Comparison of ENCODE assay signal across 16 cellular contexts in the genomic region with DNA sequence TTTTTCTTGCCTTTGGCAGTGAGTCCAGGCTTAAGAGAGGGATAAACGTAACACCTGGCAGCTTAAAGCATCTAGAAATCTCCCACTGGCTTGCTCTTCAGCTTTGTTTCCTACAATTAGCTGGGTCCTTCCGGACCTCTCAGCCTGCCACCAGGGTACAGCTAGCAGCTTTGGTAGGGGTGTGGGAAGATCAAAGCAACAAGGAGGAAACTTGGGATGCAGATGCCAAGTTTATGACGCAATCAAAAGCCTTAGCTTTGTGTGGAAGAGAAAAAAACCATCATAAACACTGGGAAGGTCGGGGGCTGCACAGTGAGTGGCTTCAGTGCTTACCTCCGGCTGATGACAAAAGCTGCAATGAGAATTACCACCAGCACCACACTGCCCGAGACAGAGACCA.
DNase-seq lines count a peak whose midpoint lies in the region; ATAC-seq and TF ChIP-seq lines count a peak whose summit lies in the region.
"Had no signal": no experiment of that assay in that cellular context is flagged by ENCODE, and none has a peak within 500 bp of the region (broad histone marks: within the 10 kb centered on the region; RNA-seq: fewer than 3 reads in every experiment).

No MANE protein-coding gene starts in this region.

- H3K27me3 Mint-ChIP-seq in H9 (ENCODE audit: low read depth) (no peaks in the 10 kb centered on the region), neural progenitor cell (ENCODE audit: insufficient read depth, low read depth) (peaks cover 3% of the 10 kb centered on the region)
- H3K27me3 Mint-ChIP-seq: T-cell had no signal

- TF ChIP-seq CTCF in H9 (conservative IDR thresholded peaks at IDR 0.05): no peak
- no peak for TF ChIP-seq CTCF in WERI-Rb-1 (IDR thresholded peaks at IDR 0.05; ENCODE audit: low read depth, low read length)
- no peak for TF ChIP-seq CTCF in neural progenitor cell (IDR thresholded peaks at IDR 0.05)

- no peak overlapping the region for H2BK120ac ChIP-seq in H9 (ENCODE audit: low read depth, low read length, poor library complexity, severe bottlenecking)

- H4K8ac ChIP-seq in H9 (replicated peaks; ENCODE audit: insufficient read length, low read depth, low read length): no peak overlapping the region

- H3K18ac ChIP-seq in H9 (ENCODE audit: insufficient read length, low read depth, low read length): no peak overlapping the region

- no peak overlapping the region for H2BK20ac ChIP-seq in H9 (ENCODE audit: low read depth, low read length, poor library complexity, severe bottlenecking)

- H3K4me1 Mint-ChIP-seq in H9: peaks cover 31 to 79% of the 10 kb centered on the region in 2 experiments
- H3K4me1 Mint-ChIP-seq in neural progenitor cell: peaks cover 51% of the 10 kb centered on the region

- H3K23me2 ChIP-seq in H9 (ENCODE audit: insufficient read length, low read depth, low read length, poor library complexity, severe bottlenecking): no peaks in the 10 kb centered on the region

- H3K27ac ChIP-seq in H9 (ENCODE audit: insufficient read length, low read depth, low read length): no peak overlapping the region
- H3K27ac ChIP-seq in WERI-Rb-1: no peak overlapping the region
- peak overlapping the region; percentile 63 for H3K27ac ChIP-seq in neural progenitor cell
- H3K27ac ChIP-seq: HL-60 had no signal

- H2AFZ ChIP-seq in H9 (ENCODE audit: low read length) (no peak overlapping the region), neural progenitor cell (replicated peaks) (no peak overlapping the region)

- DNase-seq in D341Med (ENCODE audit: low spot score) (peak; percentile 38), H9 (no peak), WERI-Rb-1 (peak; percentile 33), neural progenitor cell (ENCODE audit: low spot score) (no peak)
- DNase-seq: DMS 273 treated with DMSO at 0.1 percent for 48 hours, KG1, MG63, NCI-H2029 treated with DMSO at 0.1 percent for 48 hours, NCI-H2227 treated with DMSO at 0.1 percent for 48 hours, NCI-H524 treated with DMSO at 0.1 percent for 48 hours, T-cell had no signal

- H3K27ac Mint-ChIP-seq in H9 (peak overlapping the region; percentile 14 to 95 (median 62); a peak in 4 of 7 replicates), neural progenitor cell (no peak overlapping the region)
- H3K27ac Mint-ChIP-seq: T-cell had no signal

- no peak overlapping the region for H3K56ac ChIP-seq in H9 (ENCODE audit: insufficient read length, low read depth, low read length)

- no peak overlapping the region for H4K5ac ChIP-seq in H9 (ENCODE audit: insufficient read length, low read depth, low read length)

- no peak overlapping the region for H3K4me2 ChIP-seq in H9 (ENCODE audit: insufficient read depth, insufficient read length, low read length)
- peak overlapping the region; percentile 27 for H3K4me2 ChIP-seq in neural progenitor cell

- H3T11ph ChIP-seq in H9 (ENCODE audit: low read length): no peak overlapping the region

- no CpG with 5 or more reads among the region's 6 CpGs for WGBS in H9 (ENCODE audit: extremely low coverage, insufficient read length, low lambda C conversion rate)

- no peaks in the 10 kb centered on the region for H3K9me3 Mint-ChIP-seq in H9
- H3K9me3 Mint-ChIP-seq in neural progenitor cell: no peaks in the 10 kb centered on the region
- H3K9me3 Mint-ChIP-seq: T-cell had no signal

- H3K9ac ChIP-seq in H9 (ENCODE audit: extremely low read depth, insufficient read length, low read length) (no peak overlapping the region), neural progenitor cell (no peak overlapping the region)

- H3K27me3 ChIP-seq in H9 (ENCODE audit: insufficient read depth, low read length) (no peaks in the 10 kb centered on the region), WERI-Rb-1 (ENCODE audit: insufficient read depth, low read depth, severe bottlenecking) (no peaks in the 10 kb centered on the region), neural progenitor cell (no peaks in the 10 kb centered on the region)
- H3K27me3 ChIP-seq: MG63 had no signal

- no peak overlapping the region for H3K14ac ChIP-seq in H9 (ENCODE audit: insufficient read depth, low read length)

- H3K4me3 Mint-ChIP-seq in H9 (no peak overlapping the region), neural progenitor cell (no peak overlapping the region)
- H3K4me3 Mint-ChIP-seq: T-cell had no signal

- H3K36me3 Mint-ChIP-seq in H9 (ENCODE audit: insufficient read depth in 1 of 3, low read depth in 3 of 3): peaks cover 0 to 23% (median 0%) of the 10 kb centered on the region in 3 experiments; a peak in 2 of 7 replicates
- peaks cover 36% of the 10 kb centered on the region for H3K36me3 Mint-ChIP-seq in neural progenitor cell

- H3K4me3 ChIP-seq in WERI-Rb-1 (ENCODE audit: low read depth, low read length) (peak overlapping the region; percentile 5), neural progenitor cell (no peak overlapping the region)
- H3K4me3 ChIP-seq: MG63 had no signal

- H3K79me2 ChIP-seq in H9 (ENCODE audit: insufficient read depth, low read length) (no peaks in the 10 kb centered on the region), neural progenitor cell (ENCODE audit: low read depth) (peaks cover 66% of the 10 kb centered on the region)

- no peak overlapping the region for H2BK5ac ChIP-seq in H9 (ENCODE audit: insufficient read length, low read length)

- H3K4me1 ChIP-seq in H9 (ENCODE audit: insufficient read depth, low read length) (peaks cover 5% of the 10 kb centered on the region; the same call in 1 of the 2 replicates), neural progenitor cell (peaks cover 75% of the 10 kb centered on the region)

- no peak overlapping the region for H2AK5ac ChIP-seq in H9 (ENCODE audit: insufficient read length, low read length)

- no peak overlapping the region for H3K4ac ChIP-seq in H9 (ENCODE audit: low read depth, low read length)

- no peaks in the 10 kb centered on the region for H3K9me3 ChIP-seq in H9 (ENCODE audit: control insufficient read depth, low read depth, low read length)
- H3K9me3 ChIP-seq in WERI-Rb-1 (ENCODE audit: severe bottlenecking): no peaks in the 10 kb centered on the region
- H3K9me3 ChIP-seq in neural progenitor cell (ENCODE audit: low read depth): no peaks in the 10 kb centered on the region
- H3K9me3 ChIP-seq: MG63 had no signal

- ATAC-seq in HG03521 (IDR thresholded peaks at IDR 0.05; ENCODE audit: unreplicated experiment) (no peak), HG02623 (IDR thresholded peaks at IDR 0.05; ENCODE audit: unreplicated experiment) (no peak), HG03378 (IDR thresholded peaks at IDR 0.05; ENCODE audit: unreplicated experiment) (no peak)
- ATAC-seq: HCT116, T-cell had no signal

- no peaks in the 10 kb centered on the region for H3K79me1 ChIP-seq in H9 (ENCODE audit: insufficient read depth, low read depth, low read length, poor library complexity, severe bottlenecking)

- no peaks in the 10 kb centered on the region for H3K36me3 ChIP-seq in WERI-Rb-1
- H3K36me3 ChIP-seq in neural progenitor cell: peaks cover 11% of the 10 kb centered on the region
- H3K36me3 ChIP-seq: MG63 had no signal

- H2BK12ac ChIP-seq in H9 (ENCODE audit: insufficient read length, low read depth, low read length): no peak overlapping the region

- no peak overlapping the region for H2BK15ac ChIP-seq in H9 (ENCODE audit: low read depth, low read length)

- H4K20me1 ChIP-seq in H9 (ENCODE audit: control insufficient read depth, insufficient read depth, insufficient read length): no peaks in the 10 kb centered on the region
- H4K20me1 ChIP-seq in neural progenitor cell (ENCODE audit: low read depth): peaks cover 87% of the 10 kb centered on the region

- H3F3A ChIP-seq in neural progenitor cell (ENCODE audit: low read depth): peaks cover 79% of the 10 kb centered on the region

- no peak overlapping the region for H4K91ac ChIP-seq in H9 (ENCODE audit: insufficient read length, low read depth, low read length)

- no peak overlapping the region for H3K23ac ChIP-seq in H9 (ENCODE audit: insufficient read length, low read depth, low read length)

Comparison
In these comparisons a context has a peak if more than half of its experiments do, and no peak if none do; other contexts are left out.
1. DNase-seq: peak in D341Med (single experiment) and WERI-Rb-1 (single experiment); none in H9 (single experiment) and neural progenitor cell (single experiment).